In genomic region chr1:145958734-145959133, GRCh38 we compare ENCODE assay signal across 2 cellular contexts.
TF ChIP-seq lines count a peak whose summit lies in the region.

No MANE protein-coding gene starts in this region.

TF ChIP-seq in A549, 52 proteins besides CTCF, POLR2A, EP300 and RAD21:
- no peak for TF ChIP-seq BCL3 (IDR thresholded peaks at IDR 0.05)
- no peak for TF ChIP-seq POLR2AphosphoS2 (conservative IDR thresholded peaks at IDR 0.05; ENCODE audit: low read length)
- TF ChIP-seq NR3C1 (IDR thresholded peaks at IDR 0.05): no peak
- TF ChIP-seq, protein P1, sequence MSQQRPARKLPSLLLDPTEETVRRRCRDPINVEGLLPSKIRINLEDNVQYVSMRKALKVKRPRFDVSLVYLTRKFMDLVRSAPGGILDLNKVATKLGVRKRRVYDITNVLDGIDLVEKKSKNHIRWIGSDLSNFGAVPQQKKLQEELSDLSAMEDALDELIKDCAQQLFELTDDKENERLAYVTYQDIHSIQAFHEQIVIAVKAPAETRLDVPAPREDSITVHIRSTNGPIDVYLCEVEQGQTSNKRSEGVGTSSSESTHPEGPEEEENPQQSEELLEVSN (IDR thresholded peaks at IDR 0.05; ENCODE audit: borderline replicate concordance, low read depth): no peak
- no peak for TF ChIP-seq BHLHE40 (IDR thresholded peaks at IDR 0.05; ENCODE audit: low read depth, low read length)
- no peak for TF ChIP-seq PHF8 (IDR thresholded peaks at IDR 0.05; ENCODE audit: borderline replicate concordance, low read depth)
- TF ChIP-seq KDM5A (IDR thresholded peaks at IDR 0.05): no peak
- TF ChIP-seq, protein P2, sequence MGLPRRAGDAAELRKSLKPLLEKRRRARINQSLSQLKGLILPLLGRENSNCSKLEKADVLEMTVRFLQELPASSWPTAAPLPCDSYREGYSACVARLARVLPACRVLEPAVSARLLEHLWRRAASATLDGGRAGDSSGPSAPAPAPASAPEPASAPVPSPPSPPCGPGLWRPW (IDR thresholded peaks at IDR 0.05): no peak
- TF ChIP-seq TFCP2L1 (CRISPR knock-in tag; IDR thresholded peaks at IDR 0.05): no peak
- TF ChIP-seq, protein P3, sequence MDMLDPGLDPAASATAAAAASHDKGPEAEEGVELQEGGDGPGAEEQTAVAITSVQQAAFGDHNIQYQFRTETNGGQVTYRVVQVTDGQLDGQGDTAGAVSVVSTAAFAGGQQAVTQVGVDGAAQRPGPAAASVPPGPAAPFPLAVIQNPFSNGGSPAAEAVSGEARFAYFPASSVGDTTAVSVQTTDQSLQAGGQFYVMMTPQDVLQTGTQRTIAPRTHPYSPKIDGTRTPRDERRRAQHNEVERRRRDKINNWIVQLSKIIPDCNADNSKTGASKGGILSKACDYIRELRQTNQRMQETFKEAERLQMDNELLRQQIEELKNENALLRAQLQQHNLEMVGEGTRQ (IDR thresholded peaks at IDR 0.05): no peak

TF ChIP-seq in HCT116, 20 proteins besides CTCF, POLR2A, EP300 and RAD21:
- no peak for TF ChIP-seq EGR1 (IDR thresholded peaks at IDR 0.05; ENCODE audit: low read depth)
- TF ChIP-seq ZNF274 (IDR thresholded peaks at IDR 0.05; ENCODE audit: low read depth, low read length): no peak
- no peak for TF ChIP-seq CBX3 (IDR thresholded peaks at IDR 0.05; ENCODE audit: low read depth)
- no peak for TF ChIP-seq ZFX (IDR thresholded peaks at IDR 0.05)
- TF ChIP-seq SRF (IDR thresholded peaks at IDR 0.05; ENCODE audit: low read depth): no peak
- TF ChIP-seq, protein P4, sequence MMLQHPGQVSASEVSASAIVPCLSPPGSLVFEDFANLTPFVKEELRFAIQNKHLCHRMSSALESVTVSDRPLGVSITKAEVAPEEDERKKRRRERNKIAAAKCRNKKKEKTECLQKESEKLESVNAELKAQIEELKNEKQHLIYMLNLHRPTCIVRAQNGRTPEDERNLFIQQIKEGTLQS (IDR thresholded peaks at IDR 0.05): no peak
- TF ChIP-seq REST (IDR thresholded peaks at IDR 0.05; ENCODE audit: low read depth): no peak
- no peak for TF ChIP-seq EZH2 (IDR thresholded peaks at IDR 0.05)
- TF ChIP-seq YY1 (IDR thresholded peaks at IDR 0.05; ENCODE audit: extremely low read depth, insufficient replicate concordance, low read depth, low read length): no peak
- TF ChIP-seq SIN3A (IDR thresholded peaks at IDR 0.05; ENCODE audit: low read depth): no peak
